Comparison of ENCODE assay signal across 18 cellular contexts in the genomic region with DNA sequence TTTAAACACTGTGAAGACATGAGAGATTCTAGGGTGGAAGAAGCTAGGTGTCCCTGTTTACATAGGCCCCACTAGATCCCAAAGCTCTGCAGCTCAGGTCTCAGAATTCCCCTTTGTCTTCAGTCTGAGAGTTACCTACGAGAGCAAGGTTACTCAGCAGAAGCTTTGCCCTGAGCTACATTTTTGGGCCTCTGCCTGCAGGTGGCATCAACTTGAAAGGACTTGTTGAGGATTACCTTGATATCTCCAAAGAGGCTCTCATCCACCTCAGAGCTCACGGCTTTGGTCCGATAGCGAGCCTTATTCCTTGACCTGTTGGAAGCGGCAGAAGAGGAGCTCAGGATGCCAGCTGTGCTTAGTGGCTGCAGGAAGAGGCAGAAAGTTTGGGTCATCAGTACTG. TPM values are rescaled to one million over a fixed set of nuclear protein-coding genes. Genes with fewer than 3 reads are reported as not detected.
DNase-seq lines count a peak whose midpoint lies in the region; ATAC-seq, FAIRE-seq and TF ChIP-seq lines count a peak whose summit lies in the region.
"Had no signal": no experiment of that assay in that cellular context is flagged by ENCODE, and none has a peak within 500 bp of the region (broad histone marks: within the 10 kb centered on the region; RNA-seq: fewer than 3 reads in every experiment).

No MANE protein-coding gene starts in this region.

- no peaks in the 10 kb centered on the region for H3K79me2 ChIP-seq in GM23338 (replicated peaks; ENCODE audit: insufficient read depth)

- H3K9ac ChIP-seq in kidney (ENCODE audit: low read length in 2 of 2) = no peak overlapping the region

- no peak overlapping the region for H3K27ac Mint-ChIP-seq in GM23338
- H3K27ac Mint-ChIP-seq in T-helper 17 cell = peak overlapping the region; percentile 60
- H3K27ac Mint-ChIP-seq in mesothelial cell of epicardium = no peak overlapping the region
- H3K27ac Mint-ChIP-seq: activated naive CD8-positive, alpha-beta T cell treated with anti-CD3 and anti-CD28 coated beads for 36 hours; progenitor cell of endocrine pancreas; T-helper 1 cell treated with Interleukin-12 subunit alpha and Interleukin-12 subunit beta and Interleukin-4 antibody, amounts not matched to agents 30 μg/mL and 1 μg/mL, for 36 hours had no signal

- ATAC-seq in GM23338 (no peak; the same call in 1 of the 3 replicates), T-helper 17 cell (no peak), HG02870 (IDR thresholded peaks at IDR 0.05; ENCODE audit: unreplicated experiment) (no peak)
- ATAC-seq: mucosa of descending colon had no signal

- TF ChIP-seq CTCF in GM23338 (conservative IDR thresholded peaks at IDR 0.05; ENCODE audit: low read depth in 2 of 2) = peak in 1 of 2 experiments; percentile 54; a peak in 3 of 4 replicates
- peak; percentile 3 for TF ChIP-seq CTCF in kidney (IDR thresholded peaks at IDR 0.05; ENCODE audit: borderline replicate concordance, extremely low read depth, insufficient read depth)
- TF ChIP-seq CTCF in mesothelial cell of epicardium (IDR thresholded peaks at IDR 0.05; ENCODE audit: unreplicated experiment) = no peak

- no peak overlapping the region for H3K27ac ChIP-seq in GM23338 (ENCODE audit: low read depth)
- no peak overlapping the region for H3K27ac ChIP-seq in kidney (ENCODE audit: low read depth in 2 of 2, low read length in 2 of 2)
- H3K27ac ChIP-seq: uterus had no signal

- intact Hi-C loops in kidney (cut with DNase I) = loop anchor here (5.0 kb wide), 1 partner anchor 96 kb away; no protein-coding TSS in a partner anchor

- H3F3A ChIP-seq in GM23338 (replicated peaks; ENCODE audit: low read depth) = no peaks in the 10 kb centered on the region

- H3K27me3 Mint-ChIP-seq in GM23338 (ENCODE audit: insufficient read depth, low read depth, poor library complexity) (peaks cover 2% of the 10 kb centered on the region), T-helper 17 cell (peaks cover 10% of the 10 kb centered on the region), mesothelial cell of epicardium (ENCODE audit: low read depth) (no peaks in the 10 kb centered on the region)
- H3K27me3 Mint-ChIP-seq: activated naive CD8-positive, alpha-beta T cell treated with anti-CD3 and anti-CD28 coated beads for 36 hours had no signal

- H3K4me3 ChIP-seq in GM23338 (no peak overlapping the region), kidney (ENCODE audit: low read length in 2 of 2) (no peak overlapping the region)
- H3K4me3 ChIP-seq: mucosa of descending colon, uterus had no signal

- H3K27me3 ChIP-seq in GM23338 (ENCODE audit: insufficient read depth) = no peaks in the 10 kb centered on the region
- H3K27me3 ChIP-seq: uterus had no signal

- 0 out of 2 replicates have a peak overlapping the region, but pooled peaks have one; percentile 52 for H2AFZ ChIP-seq in GM23338

- H3K4me1 Mint-ChIP-seq in GM23338 (peaks cover 9% of the 10 kb centered on the region), T-helper 17 cell (peaks cover 25% of the 10 kb centered on the region), mesothelial cell of epicardium (peaks cover 16% of the 10 kb centered on the region)

- no peak overlapping the region for H3K4me3 Mint-ChIP-seq in GM23338
- no peak overlapping the region for H3K4me3 Mint-ChIP-seq in T-helper 17 cell
- no peak overlapping the region for H3K4me3 Mint-ChIP-seq in mesothelial cell of epicardium
- H3K4me3 Mint-ChIP-seq: activated naive CD8-positive, alpha-beta T cell treated with anti-CD3 and anti-CD28 coated beads for 36 hours; T-helper 1 cell treated with Interleukin-12 subunit alpha and Interleukin-12 subunit beta and Interleukin-4 antibody, amounts not matched to agents 30 μg/mL and 1 μg/mL, for 36 hours had no signal

- no peak for FAIRE-seq in kidney (lab: Jason Lieb, UNC)

- H3K4me1 ChIP-seq in GM23338 (ENCODE audit: insufficient read depth) (no peaks in the 10 kb centered on the region), kidney (ENCODE audit: control insufficient read depth in 1 of 2, insufficient read depth in 1 of 2, low read depth in 1 of 2, low read length in 2 of 2) (peaks cover 0 to 9% of the 10 kb centered on the region in 2 donors)
- H3K4me1 ChIP-seq: uterus had no signal

- H3K36me3 ChIP-seq in GM23338 (ENCODE audit: insufficient read depth) = no peaks in the 10 kb centered on the region; the same call in 1 of the 2 replicates
- no peaks in the 10 kb centered on the region for H3K36me3 ChIP-seq in kidney (ENCODE audit: control insufficient read depth in 1 of 2, insufficient read depth in 2 of 2, low read length in 2 of 2)
- H3K36me3 ChIP-seq: uterus had no signal

- H3K36me3 Mint-ChIP-seq in GM23338 (ENCODE audit: low read depth) (no peaks in the 10 kb centered on the region), T-helper 17 cell (ENCODE audit: low read depth) (no peaks in the 10 kb centered on the region), mesothelial cell of epicardium (no peaks in the 10 kb centered on the region)
- H3K36me3 Mint-ChIP-seq: activated naive CD8-positive, alpha-beta T cell treated with anti-CD3 and anti-CD28 coated beads for 36 hours had no signal

- H3K9me3 Mint-ChIP-seq in GM23338 (no peaks in the 10 kb centered on the region; the same call in 2 of the 3 replicates), mesothelial cell of epicardium (no peaks in the 10 kb centered on the region)
- H3K9me3 Mint-ChIP-seq: activated naive CD8-positive, alpha-beta T cell treated with anti-CD3 and anti-CD28 coated beads for 36 hours; T-helper 1 cell treated with Interleukin-12 subunit alpha and Interleukin-12 subunit beta and Interleukin-4 antibody, amounts not matched to agents 30 μg/mL and 1 μg/mL, for 36 hours had no signal

- H3K9me2 ChIP-seq in GM23338 (ENCODE audit: insufficient read depth) = no peaks in the 10 kb centered on the region

- no peak overlapping the region for H3K4me2 ChIP-seq in GM23338

- H3K9me3 ChIP-seq in T-helper 17 cell (ENCODE audit: control insufficient read depth, low read length, poor library complexity, severe bottlenecking) (no peaks in the 10 kb centered on the region), kidney (ENCODE audit: control insufficient read depth in 1 of 2, low read length in 2 of 2) (no peaks in the 10 kb centered on the region)
- H3K9me3 ChIP-seq: mucosa of descending colon, uterus had no signal

- no peaks in the 10 kb centered on the region for H4K20me1 ChIP-seq in GM23338 (replicated peaks; ENCODE audit: insufficient read depth)

- DNase-seq in NCI-H1417 (lab: John Stamatoyannopoulos, UW) = peak in 2 of 3 experiments; percentile 8 to 41
- DNase-seq in NCI-H1417 treated with DMSO at 0.1 percent for 48 hours (lab: John Stamatoyannopoulos, UW) = no peak
- peak; percentile 44 for DNase-seq in GM23338 (ENCODE audit: low spot score)
- DNase-seq in T-helper 17 cell = no peak
- no peak for DNase-seq in kidney
- DNase-seq in SKM-1 treated with dmso at 0.1 percent for 144 hours (lab: John Stamatoyannopoulos, UW; ENCODE audit: unreplicated experiment) = no peak
- no peak for DNase-seq in mesothelial cell of epicardium (ENCODE audit: low spot score in 2 of 2, unreplicated experiment in 2 of 2)
- DNase-seq: activated naive CD8-positive, alpha-beta T cell treated with anti-CD3 and anti-CD28 coated beads for 36 hours; DND-41; NCI-H1694; stimulated activated CD4-positive, alpha-beta T cell treated with anti-CD3 and anti-CD28 coated beads, Interleukin-2, amount 100 ng/mL, for 48 hours; uterus had no signal

TF ChIP-seq in GM23338, 12 proteins besides CTCF, POLR2A, EP300 and RAD21 (continues in another document):
- TF ChIP-seq ZNF331 (CRISPR knock-in tag; IDR thresholded peaks at IDR 0.05; ENCODE audit: low read depth) (no peak), EZH2phosphoT487 (IDR thresholded peaks at IDR 0.05; ENCODE audit: unreplicated experiment) (no peak), EZH2 (IDR thresholded peaks at IDR 0.05; ENCODE audit: low read depth, unreplicated experiment) (no peak), STAT1 (IDR thresholded peaks at IDR 0.05; ENCODE audit: unreplicated experiment) (no peak)
- TF ChIP-seq, protein P1, sequence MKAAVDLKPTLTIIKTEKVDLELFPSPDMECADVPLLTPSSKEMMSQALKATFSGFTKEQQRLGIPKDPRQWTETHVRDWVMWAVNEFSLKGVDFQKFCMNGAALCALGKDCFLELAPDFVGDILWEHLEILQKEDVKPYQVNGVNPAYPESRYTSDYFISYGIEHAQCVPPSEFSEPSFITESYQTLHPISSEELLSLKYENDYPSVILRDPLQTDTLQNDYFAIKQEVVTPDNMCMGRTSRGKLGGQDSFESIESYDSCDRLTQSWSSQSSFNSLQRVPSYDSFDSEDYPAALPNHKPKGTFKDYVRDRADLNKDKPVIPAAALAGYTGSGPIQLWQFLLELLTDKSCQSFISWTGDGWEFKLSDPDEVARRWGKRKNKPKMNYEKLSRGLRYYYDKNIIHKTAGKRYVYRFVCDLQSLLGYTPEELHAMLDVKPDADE (IDR thresholded peaks at IDR 0.05) = no peak

RNA-seq across cellular contexts. Expression of a gene that starts 7.0 kb away (rescaled TPM):
- total RNA-seq in GM23338 (2014; rRNA removed; shearing (Covaris generic)) = not detected in 2 replicates
- polyA plus RNA-seq in GM23338 (2016; fragmentation: Nextera tagmentation; extraction: Ambion mirVana) (0.19 and 0.36 TPM in 2 replicates), kidney (ENCODE audit: insufficient read depth, low read depth, low replicate concordance) (14.2 TPM)
- total RNA-seq in T-helper 17 cell (1 to 10 TPM; 4.6 to 6.3 TPM), kidney (1.0 TPM), mesothelial cell of epicardium (0.18 to 0.20 TPM (median 0.20 TPM) in 3 replicates)

RNA-seq across cellular contexts. Expression of a gene that starts 30.5 kb away (rescaled TPM):
- not detected in 2 replicates for total RNA-seq in GM23338 (2014; rRNA removed; shearing (Covaris generic))
- polyA plus RNA-seq in GM23338 (2016; fragmentation: Nextera tagmentation; extraction: Ambion mirVana) = not detected in 2 replicates
- not detected for total RNA-seq in T-helper 17 cell
- not detected for total RNA-seq in kidney
- 8.1 TPM for polyA plus RNA-seq in kidney (ENCODE audit: insufficient read depth, low read depth, low replicate concordance)
- total RNA-seq in mesothelial cell of epicardium = not detected in 3 replicates
- total RNA-seq: activated naive CD8-positive, alpha-beta T cell treated with anti-CD3 and anti-CD28 coated beads for 36 hours; chondrocyte; mucosa of descending colon; progenitor cell of endocrine pancreas had no signal
- polyA plus RNA-seq: fibroblast of lung had no signal

RNA-seq across cellular contexts. Expression of a gene that starts 32.4 kb away (rescaled TPM):
- 55.4 and 60.1 TPM in 2 replicates for total RNA-seq in GM23338 (2014; rRNA removed; shearing (Covaris generic))
- polyA plus RNA-seq in GM23338 (2016; fragmentation: Nextera tagmentation; extraction: Ambion mirVana) = 53.7 and 58.2 TPM in 2 replicates
- 100 to 1,000 TPM; 515 to 717 TPM for total RNA-seq in T-helper 17 cell
- total RNA-seq in kidney = 358 TPM
- 223 TPM for polyA plus RNA-seq in kidney (ENCODE audit: insufficient read depth, low read depth, low replicate concordance)
- 41.6 to 46.2 TPM (median 44.6 TPM) in 3 replicates for total RNA-seq in mesothelial cell of epicardium

RNA-seq across cellular contexts. Expression of a gene that starts 52.5 kb away (rescaled TPM):
- 23.5 and 27.6 TPM in 2 replicates for total RNA-seq in GM23338 (2014; rRNA removed; shearing (Covaris generic))
- polyA plus RNA-seq in GM23338 (2016; fragmentation: Nextera tagmentation; extraction: Ambion mirVana) (9.3 and 10.3 TPM in 2 replicates), kidney (ENCODE audit: insufficient read depth, low read depth, low replicate concordance) (1.3 TPM)
- total RNA-seq in T-helper 17 cell (under 1 TPM in 1 of 2 donors, not detected in 1; 0.07 TPM), kidney (0.88 TPM), mesothelial cell of epicardium (75.8 to 77.5 TPM (median 76.9 TPM) in 3 replicates)
- total RNA-seq: chondrocyte had no signal
- polyA plus RNA-seq: fibroblast of lung had no signal

Comparison
In these comparisons a context has a peak if more than half of its experiments do, and no peak if none do; other contexts are left out.
1. DNase-seq: peak in NCI-H1417 (2 of 3) and GM23338 (single experiment); none in NCI-H1417 treated with DMSO at 0.1 percent for 48 hours (single experiment), T-helper 17 cell (0 of 3), kidney (single experiment), SKM-1 treated with dmso at 0.1 percent for 144 hours (single experiment) and mesothelial cell of epicardium (0 of 2).